ENCODE assay signal across 10 cellular contexts in genomic region chr4:137283737-137284136, GRCh38.
DNase-seq lines count a peak whose midpoint lies in the region; ATAC-seq and TF ChIP-seq lines count a peak whose summit lies in the region.
"Had no signal": no experiment of that assay in that cellular context is flagged by ENCODE, and none has a peak within 500 bp of the region (broad histone marks: within the 10 kb centered on the region; RNA-seq: fewer than 3 reads in every experiment).

No MANE protein-coding gene starts in this region.

- H3K36me3 ChIP-seq in upper lobe of left lung: no peaks in the 10 kb centered on the region

- no peak for TF ChIP-seq POLR2A in upper lobe of left lung (IDR thresholded peaks at IDR 0.05)

- peak overlapping the region; percentile 32 for H3K27ac Mint-ChIP-seq in mesothelial cell of epicardium

- no peaks in the 10 kb centered on the region for H3K9me3 Mint-ChIP-seq in mesothelial cell of epicardium

- H3K9me3 ChIP-seq in upper lobe of left lung: no peaks in the 10 kb centered on the region

- H3K4me1 Mint-ChIP-seq in mesothelial cell of epicardium: peaks cover 6% of the 10 kb centered on the region

- no peak overlapping the region for H3K4me3 ChIP-seq in upper lobe of left lung
- H3K4me3 ChIP-seq: lung had no signal

- H3K36me3 Mint-ChIP-seq in mesothelial cell of epicardium: no peaks in the 10 kb centered on the region

- in situ Hi-C loops in T47D (cut with HindIII; ENCODE audit: low pct_unique_long_range_greater_than_20kb, low sequenced_read_pairs): no loop called here

- no peak overlapping the region for H3K27ac ChIP-seq in upper lobe of left lung

- no peaks in the 10 kb centered on the region for H3K27me3 ChIP-seq in upper lobe of left lung

- no peaks in the 10 kb centered on the region for H3K27me3 Mint-ChIP-seq in mesothelial cell of epicardium (ENCODE audit: low read depth)

- TF ChIP-seq CTCF in mesothelial cell of epicardium (IDR thresholded peaks at IDR 0.05; ENCODE audit: unreplicated experiment): no peak
- TF ChIP-seq CTCF in upper lobe of left lung (IDR thresholded peaks at IDR 0.05): no peak

- no peak for TF ChIP-seq EP300 in upper lobe of left lung (IDR thresholded peaks at IDR 0.05)

- no peaks in the 10 kb centered on the region for H3K4me1 ChIP-seq in upper lobe of left lung

- DNase-seq in EL (peak; percentile 4), LoVo (ENCODE audit: low spot score) (peak; percentile 6), T47D (ENCODE audit: low read depth in 1 of 2, low spot score in 1 of 2) (peak; percentile 9 to 53), mesothelial cell of epicardium (ENCODE audit: low spot score in 2 of 2, unreplicated experiment in 2 of 2) (no peak), upper lobe of left lung (no peak)
- DNase-seq: activated naive CD4-positive, alpha-beta T cell treated with Interleukin-2 at 50 U/mL for 16 hours had no signal

- no peak for ATAC-seq in HG03025 (IDR thresholded peaks at IDR 0.05; ENCODE audit: low FRiP score, unreplicated experiment)
- no peak for ATAC-seq in HG03095 (IDR thresholded peaks at IDR 0.05; ENCODE audit: unreplicated experiment)
- ATAC-seq in upper lobe of left lung (ENCODE audit: low FRiP score in 2 of 2): no peak
- ATAC-seq: activated CD4-positive, CD25-positive, alpha-beta regulatory T cell treated with anti-CD3 and anti-CD28 coated beads, Interleukin-2, amount 50 U/mL, for 24 hours had no signal

- H3K4me3 Mint-ChIP-seq in mesothelial cell of epicardium: no peak overlapping the region

Comparison
In these comparisons a context has a peak if more than half of its experiments do, and no peak if none do; other contexts are left out.
1. DNase-seq: peak in EL (single experiment), LoVo (single experiment) and T47D (2 of 2); none in mesothelial cell of epicardium (0 of 2) and upper lobe of left lung (0 of 2).